Comparison of ENCODE assay signal across 17 cellular contexts in genomic region chr5:98763001-98763630, GRCh38. TPM values are rescaled to one million over a fixed set of nuclear protein-coding genes. Genes with fewer than 3 reads are reported as not detected.
DNase-seq lines count a peak whose midpoint lies in the region; ATAC-seq and TF ChIP-seq lines count a peak whose summit lies in the region.
"Had no signal": no experiment of that assay in that cellular context is flagged by ENCODE, and none has a peak within 500 bp of the region (broad histone marks: within the 10 kb centered on the region; RNA-seq: fewer than 3 reads in every experiment).

No MANE protein-coding gene starts in this region.

- no peaks in the 10 kb centered on the region for H3K27me3 ChIP-seq in SJCRH30

- peak overlapping the region; percentile 79 for H3K27ac ChIP-seq in SJCRH30
- H3K27ac ChIP-seq: thoracic aorta had no signal

- no peak overlapping the region for H3K4me3 ChIP-seq in SJCRH30
- H3K4me3 ChIP-seq in fibroblast of pulmonary artery (replicated peaks; ENCODE audit: low read depth, low read length): no peak overlapping the region
- H3K4me3 ChIP-seq: thoracic aorta had no signal

- H3K36me3 Mint-ChIP-seq in osteocyte (ENCODE audit: unreplicated experiment): peaks cover 7% of the 10 kb centered on the region
- H3K36me3 Mint-ChIP-seq: CD8-positive, alpha-beta T cell; natural killer cell treated with Interleukin-12 subunit alpha and Interleukin-12 subunit beta and Interleukin-15 and Interleukin-18, amount 100 ng/mL, for 72 hours had no signal

- peaks cover 21% of the 10 kb centered on the region for H3K4me1 ChIP-seq in SJCRH30

- peaks cover 5% of the 10 kb centered on the region for H3K9me3 ChIP-seq in SJCRH30 (replicated peaks)
- H3K9me3 ChIP-seq: thoracic aorta had no signal

- peak overlapping the region; percentile 81 for H3K27ac Mint-ChIP-seq in osteocyte (ENCODE audit: unreplicated experiment)
- H3K27ac Mint-ChIP-seq: activated CD8-positive, alpha-beta T cell treated with anti-CD3 and anti-CD28 coated beads for 36 hours; CD8-positive, alpha-beta T cell; natural killer cell treated with Interleukin-12 subunit alpha and Interleukin-12 subunit beta and Interleukin-15 and Interleukin-18, amount 100 ng/mL, for 72 hours; T-helper 17 cell had no signal

- ATAC-seq in GM21723 (IDR thresholded peaks at IDR 0.05; ENCODE audit: unreplicated experiment) (no peak), GM21737 (IDR thresholded peaks at IDR 0.05; ENCODE audit: unreplicated experiment) (no peak)
- ATAC-seq: activated CD8-positive, alpha-beta T cell treated with anti-CD3 and anti-CD28 coated beads for 36 hours; CD8-positive, alpha-beta T cell; left cardiac atrium; natural killer cell treated with Interleukin-12 subunit alpha and Interleukin-12 subunit beta and Interleukin-15 and Interleukin-18, amount 100 ng/mL, for 72 hours; T-helper 17 cell had no signal

- peaks cover 14% of the 10 kb centered on the region for H3K9me3 Mint-ChIP-seq in osteocyte (ENCODE audit: unreplicated experiment)
- H3K9me3 Mint-ChIP-seq: activated CD8-positive, alpha-beta T cell treated with anti-CD3 and anti-CD28 coated beads for 36 hours; CD8-positive, alpha-beta T cell; natural killer cell treated with Interleukin-12 subunit alpha and Interleukin-12 subunit beta and Interleukin-15 and Interleukin-18, amount 100 ng/mL, for 72 hours had no signal

- H3K36me3 ChIP-seq in SJCRH30: no peaks in the 10 kb centered on the region
- H3K36me3 ChIP-seq: thoracic aorta had no signal

- H3K27me3 Mint-ChIP-seq in osteocyte (ENCODE audit: unreplicated experiment): no peaks in the 10 kb centered on the region

- DNase-seq in GM04504 (ENCODE audit: low read depth): peak; percentile 91
- DNase-seq in SJCRH30: peak; percentile 94 to 97
- peak; percentile 64 for DNase-seq in fibroblast of pulmonary artery (ENCODE audit: low read depth)
- no peak for DNase-seq in osteocyte (ENCODE audit: extremely low spot score, unreplicated experiment)
- no peak for DNase-seq in T-helper 9 cell
- no peak for DNase-seq in LoVo (ENCODE audit: low spot score)
- DNase-seq: activated CD8-positive, alpha-beta T cell treated with anti-CD3 and anti-CD28 coated beads for 36 hours; activated effector memory CD4-positive, alpha-beta T cell treated with Interleukin-2 at 50 U/mL for 16 hours; CD8-positive, alpha-beta T cell; foreskin melanocyte; left cardiac atrium; NCI-H1930; T-helper 17 cell had no signal

- no peak for TF ChIP-seq CTCF in fibroblast of pulmonary artery (IDR thresholded peaks at IDR 0.05; ENCODE audit: low read length, missing control alignments)
- no peak for TF ChIP-seq CTCF in osteocyte (IDR thresholded peaks at IDR 0.05)

- H3K4me3 Mint-ChIP-seq in osteocyte (ENCODE audit: unreplicated experiment): peak overlapping the region; percentile 33
- H3K4me3 Mint-ChIP-seq: activated CD8-positive, alpha-beta T cell treated with anti-CD3 and anti-CD28 coated beads for 36 hours; CD8-positive, alpha-beta T cell; natural killer cell treated with Interleukin-12 subunit alpha and Interleukin-12 subunit beta and Interleukin-15 and Interleukin-18, amount 100 ng/mL, for 72 hours; T-helper 17 cell had no signal

- H3K4me1 Mint-ChIP-seq in osteocyte (ENCODE audit: unreplicated experiment): peaks cover 40% of the 10 kb centered on the region

RNA-seq across cellular contexts. Expression of gene RGMB, which starts 10.3 kb away (rescaled TPM):
- total RNA-seq in SJCRH30 (2014; rRNA removed; shearing (Covaris generic)): 41.2 and 46.9 TPM in 2 replicates
- total RNA-seq in osteocyte: 111 and 116 TPM in 2 replicates

Comparison
In these comparisons a context has a peak if more than half of its experiments do, and no peak if none do; other contexts are left out.
1. DNase-seq: peak in GM04504 (single experiment), SJCRH30 (2 of 2) and fibroblast of pulmonary artery (single experiment); none in osteocyte (single experiment), T-helper 9 cell (single experiment) and LoVo (single experiment).